In the genomic region with DNA sequence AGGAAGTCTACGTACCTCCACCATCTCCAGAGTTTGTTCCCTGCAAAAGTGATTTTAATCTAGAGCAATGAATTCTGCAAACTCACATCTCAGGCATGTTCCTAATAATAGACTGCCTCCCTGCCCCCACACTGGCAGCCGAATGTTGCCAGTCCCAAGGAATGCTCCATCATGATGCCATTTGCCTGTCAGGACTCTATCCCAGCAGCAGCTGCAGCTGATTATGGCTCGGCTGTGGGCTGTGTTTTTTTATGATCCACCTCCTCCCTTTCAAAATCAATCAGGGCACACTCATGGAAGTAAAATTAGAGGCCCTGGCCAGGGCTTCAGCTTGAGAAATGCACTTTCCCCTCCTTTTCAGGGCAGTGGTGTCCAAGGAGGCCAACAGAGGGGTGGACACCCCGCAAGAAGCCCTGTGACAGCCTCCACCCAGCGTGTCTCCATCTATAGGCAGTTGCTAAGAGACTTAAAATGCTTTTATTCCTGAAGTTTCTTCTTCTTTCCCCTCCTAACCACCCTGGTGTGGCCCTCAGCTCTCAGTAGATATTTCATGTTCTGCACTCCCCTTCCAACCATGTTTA, we compare ENCODE assay signal across 14 cellular contexts.
DNase-seq lines count a peak whose midpoint lies in the region; ATAC-seq and TF ChIP-seq lines count a peak whose summit lies in the region.
"Had no signal": no experiment of that assay in that cellular context is flagged by ENCODE, and none has a peak within 500 bp of the region (broad histone marks: within the 10 kb centered on the region; RNA-seq: fewer than 3 reads in every experiment).

No MANE protein-coding gene starts in this region.

- ATAC-seq in Right ventricle myocardium superior (ENCODE audit: poor library complexity) (peak; percentile 91), HG03095 (IDR thresholded peaks at IDR 0.05; ENCODE audit: unreplicated experiment) (no peak), GM18517 (IDR thresholded peaks at IDR 0.05; ENCODE audit: unreplicated experiment) (no peak)
- ATAC-seq: K562, Panc1 had no signal

- H3K9me3 Mint-ChIP-seq in activated naive CD4-positive, alpha-beta T cell treated with anti-CD3 and anti-CD28 coated beads for 36 hours = no peaks in the 10 kb centered on the region
- H3K9me3 Mint-ChIP-seq: CD4-positive, CD25-positive, alpha-beta regulatory T cell had no signal

- H3K4me3 Mint-ChIP-seq in activated naive CD4-positive, alpha-beta T cell treated with anti-CD3 and anti-CD28 coated beads for 36 hours = no peak overlapping the region
- H3K4me3 Mint-ChIP-seq: CD4-positive, CD25-positive, alpha-beta regulatory T cell had no signal

- no peak overlapping the region for H3K4me3 ChIP-seq in AG10803 (ENCODE audit: low read length)
- H3K4me3 ChIP-seq: HAP-1, K562 had no signal

- H3K27me3 Mint-ChIP-seq in activated naive CD4-positive, alpha-beta T cell treated with anti-CD3 and anti-CD28 coated beads for 36 hours (ENCODE audit: low read depth) = peaks cover 38% of the 10 kb centered on the region

- TF ChIP-seq CTCF in AG10803 (conservative IDR thresholded peaks at IDR 0.05; ENCODE audit: low read length) = no peak

- CTCF ChIA-PET in activated naive CD4-positive, alpha-beta T cell treated with anti-CD3 and anti-CD28 coated beads for 36 hours (lab: Charles Lee) = interaction anchor here (0.6 kb wide), 1 partner anchor 154 kb away, joined by 3 read pairs; no protein-coding TSS in a partner anchor

- H3K27ac Mint-ChIP-seq in activated naive CD4-positive, alpha-beta T cell treated with anti-CD3 and anti-CD28 coated beads for 36 hours = no peak overlapping the region

- H3K36me3 Mint-ChIP-seq in activated naive CD4-positive, alpha-beta T cell treated with anti-CD3 and anti-CD28 coated beads for 36 hours (ENCODE audit: low read depth) = no peaks in the 10 kb centered on the region
- H3K36me3 Mint-ChIP-seq: CD4-positive, CD25-positive, alpha-beta regulatory T cell had no signal

- intact Hi-C loops in Right ventricle myocardium superior (cut with DNase I) = no loop called here
- intact Hi-C loops in activated naive CD4-positive, alpha-beta T cell treated with anti-CD3 and anti-CD28 coated beads for 36 hours (cut with micrococcal nuclease) = no loop called here

- H3K4me1 Mint-ChIP-seq in activated naive CD4-positive, alpha-beta T cell treated with anti-CD3 and anti-CD28 coated beads for 36 hours (ENCODE audit: low read depth) = no peaks in the 10 kb centered on the region
- H3K4me1 Mint-ChIP-seq: CD4-positive, CD25-positive, alpha-beta regulatory T cell had no signal

- peak; percentile 96 for DNase-seq in AG10803 (ENCODE audit: low read depth)
- peak in 49 of 58 donors; percentile 4 to 74 (median 31) for DNase-seq in anterior cingulate cortex (lab: John Stamatoyannopoulos, UW)
- peak; percentile 84 for DNase-seq in Right ventricle myocardium superior
- DNase-seq in retina = peak; percentile 47
- no peak for DNase-seq in activated naive CD4-positive, alpha-beta T cell treated with anti-CD3 and anti-CD28 coated beads for 36 hours
- DNase-seq in stimulated activated CD4-positive, alpha-beta T cell treated with anti-CD3 and anti-CD28 coated beads, Interleukin-4, amount 100 ng/mL, for 1 hour = no peak
- DNase-seq: activated CD8-positive, alpha-beta memory T cell treated with anti-CD3 and anti-CD28 coated beads, Interleukin-2, amount 50 U/mL, for 4 hours; CD4-positive, CD25-positive, alpha-beta regulatory T cell; NCI-H2107 had no signal

Comparison
In these comparisons a context has a peak if more than half of its experiments do, and no peak if none do; other contexts are left out.
1. DNase-seq: peak in AG10803 (single experiment), anterior cingulate cortex (49 of 58), Right ventricle myocardium superior (single experiment) and retina (single experiment); none in activated naive CD4-positive, alpha-beta T cell treated with anti-CD3 and anti-CD28 coated beads for 36 hours (single experiment) and stimulated activated CD4-positive, alpha-beta T cell treated with anti-CD3 and anti-CD28 coated beads, Interleukin-4, amount 100 ng/mL, for 1 hour (single experiment).